ENCODE assay signal across 20 cellular contexts in genomic region chr9:130147215-130147614, GRCh38.
"Had no signal": no experiment of that assay in that cellular context is flagged by ENCODE, and none has a peak within 500 bp of the region (broad histone marks: within the 10 kb centered on the region; RNA-seq: fewer than 3 reads in every experiment).

No MANE protein-coding gene starts in this region.

- ATAC-seq: HepG2 had no signal

- DNase-seq: IMR-90, Karpas-422, KG1, MG63, NCI-H1092 treated with DMSO at 0.1 percent for 48 hours, NCI-H1436, NCI-H187, NCI-H2029, NCI-H2081 treated with DMSO at 0.1 percent for 48 hours, NCI-H2171, NCI-H226, NCI-H446, NCI-H510A, NCI-H524 treated with DMSO at 0.1 percent for 48 hours, NCI-H69, NCI-H774, RPMI8226, SHP77, SK-N-SH had no signal
